18 cellular contexts compared by ENCODE assay signal in genomic region chr12:106292339-106292738, GRCh38. TPM values are rescaled to one million over a fixed set of nuclear protein-coding genes. Genes with fewer than 3 reads are reported as not detected.
DNase-seq lines count a peak whose midpoint lies in the region; ATAC-seq and TF ChIP-seq lines count a peak whose summit lies in the region.
"Had no signal": no experiment of that assay in that cellular context is flagged by ENCODE, and none has a peak within 500 bp of the region (broad histone marks: within the 10 kb centered on the region; RNA-seq: fewer than 3 reads in every experiment).

No MANE protein-coding gene starts in this region.

- DNase-seq in IMR-90: no peak
- peak; percentile 25 for DNase-seq in endodermal cell
- DNase-seq in memory B cell (ENCODE audit: low spot score in 2 of 2): no peak
- DNase-seq in stimulated activated naive B cell treated with anti-CD40 and anti-IgM and Interleukin-4, amounts not matched to agents 10 μg/mL and 1 μg/mL and 100 μg/mL, for 72 hours: no peak
- no peak for DNase-seq in posterior vena cava (ENCODE audit: low spot score)
- no peak for DNase-seq in KBM-7
- DNase-seq in type B pancreatic cell (ENCODE audit: extremely low spot score, unreplicated experiment): no peak
- DNase-seq in activated CD4-positive, alpha-beta T cell treated with anti-CD3 and anti-CD28 coated beads, Interleukin-2, amount 10 ng/mL, durations not matched to agents 24 days and 14 days: no peak
- DNase-seq: 8988T; ACHN; Caco-2; Calu3; CD4-positive, alpha-beta T cell; CD8-positive, alpha-beta T cell; DMS79 treated with DMSO at 0.1 percent for 48 hours; GF-D8 had no signal

- H2BK5ac ChIP-seq in IMR-90 (ENCODE audit: low read depth, low read length, poor library complexity, severe bottlenecking): no peak overlapping the region

- H3K79me1 ChIP-seq in IMR-90 (ENCODE audit: low read depth in 1 of 2, low read length in 2 of 2): no peaks in the 10 kb centered on the region

- no peak overlapping the region for H4K5ac ChIP-seq in IMR-90 (ENCODE audit: low read depth, low read length)

- whole genome bisulfite sequencing in IMR-90 (ENCODE audit: extremely low coverage in 2 of 2, insufficient read length in 1 of 2), 2 experiments: no CpG with 5 or more reads among the region's 5 CpGs
- WGBS in endodermal cell (ENCODE audit: insufficient coverage in 1 of 2, insufficient read length in 1 of 2), 2 experiments: 91 to 94% methylated on average over 4 of the region's 5 CpGs

- no peak overlapping the region for H3K27ac ChIP-seq in IMR-90 (ENCODE audit: insufficient read depth, low read length)
- H3K27ac ChIP-seq in endodermal cell (ENCODE audit: low read depth, low read length): no peak overlapping the region
- H3K27ac ChIP-seq: BLaER1 treated with 17β-estradiol and CSF1 and Interleukin-3, amounts not matched to agents 10 nM and 100 nM; C4-2B had no signal

- H3K9me3 Mint-ChIP-seq in endodermal cell (no peaks in the 10 kb centered on the region), memory B cell (no peaks in the 10 kb centered on the region), type B pancreatic cell (no peaks in the 10 kb centered on the region)
- H3K9me3 Mint-ChIP-seq in stimulated activated naive B cell treated with anti-CD40 and anti-IgM and Interleukin-4, amounts not matched to agents 10 μg/mL and 1 μg/mL and 100 μg/mL, for 72 hours: no peaks in the 10 kb centered on the region
- H3K9me3 Mint-ChIP-seq in activated CD4-positive, alpha-beta T cell treated with anti-CD3 and anti-CD28 coated beads, Interleukin-2, amount 10 ng/mL, durations not matched to agents 24 days and 14 days: peaks cover under 1% of the 10 kb centered on the region
- H3K9me3 Mint-ChIP-seq: CD4-positive, alpha-beta T cell; CD8-positive, alpha-beta T cell had no signal

- H3K27me3 Mint-ChIP-seq in endodermal cell (ENCODE audit: insufficient read depth): no peaks in the 10 kb centered on the region
- H3K27me3 Mint-ChIP-seq in memory B cell: no peaks in the 10 kb centered on the region
- H3K27me3 Mint-ChIP-seq in stimulated activated naive B cell treated with anti-CD40 and anti-IgM and Interleukin-4, amounts not matched to agents 10 μg/mL and 1 μg/mL and 100 μg/mL, for 72 hours: no peaks in the 10 kb centered on the region
- no peaks in the 10 kb centered on the region for H3K27me3 Mint-ChIP-seq in type B pancreatic cell
- H3K27me3 Mint-ChIP-seq in activated CD4-positive, alpha-beta T cell treated with anti-CD3 and anti-CD28 coated beads, Interleukin-2, amount 10 ng/mL, durations not matched to agents 24 days and 14 days: no peaks in the 10 kb centered on the region
- H3K27me3 Mint-ChIP-seq: CD4-positive, alpha-beta T cell had no signal

- H3K4me3 Mint-ChIP-seq in endodermal cell: no peak overlapping the region
- H3K4me3 Mint-ChIP-seq in memory B cell: no peak overlapping the region
- H3K4me3 Mint-ChIP-seq in stimulated activated naive B cell treated with anti-CD40 and anti-IgM and Interleukin-4, amounts not matched to agents 10 μg/mL and 1 μg/mL and 100 μg/mL, for 72 hours: no peak overlapping the region
- no peak overlapping the region for H3K4me3 Mint-ChIP-seq in type B pancreatic cell
- H3K4me3 Mint-ChIP-seq in activated CD4-positive, alpha-beta T cell treated with anti-CD3 and anti-CD28 coated beads, Interleukin-2, amount 10 ng/mL, durations not matched to agents 24 days and 14 days: no peak overlapping the region
- H3K4me3 Mint-ChIP-seq: CD4-positive, alpha-beta T cell; CD8-positive, alpha-beta T cell had no signal

- no peaks in the 10 kb centered on the region for H4K20me1 ChIP-seq in IMR-90 (ENCODE audit: insufficient read depth, low read length)
- H4K20me1 ChIP-seq: BLaER1 treated with 17β-estradiol and CSF1 and Interleukin-3, amounts not matched to agents 10 nM and 100 nM had no signal

- H3K14ac ChIP-seq in IMR-90 (replicated peaks; ENCODE audit: low read depth, low read length): no peak overlapping the region

- no peak overlapping the region for H2AK9ac ChIP-seq in IMR-90 (replicated peaks; ENCODE audit: low read depth, low read length, poor library complexity)

- H3K9me1 ChIP-seq in IMR-90 (ENCODE audit: insufficient read depth, low read length): peaks cover 15% of the 10 kb centered on the region

- H3K27ac Mint-ChIP-seq in endodermal cell (no peak overlapping the region), memory B cell (no peak overlapping the region), type B pancreatic cell (no peak overlapping the region)
- no peak overlapping the region for H3K27ac Mint-ChIP-seq in stimulated activated naive B cell treated with anti-CD40 and anti-IgM and Interleukin-4, amounts not matched to agents 10 μg/mL and 1 μg/mL and 100 μg/mL, for 72 hours
- no peak overlapping the region for H3K27ac Mint-ChIP-seq in activated CD4-positive, alpha-beta T cell treated with anti-CD3 and anti-CD28 coated beads, Interleukin-2, amount 10 ng/mL, durations not matched to agents 24 days and 14 days
- H3K27ac Mint-ChIP-seq: CD4-positive, alpha-beta T cell; CD8-positive, alpha-beta T cell had no signal

- TF ChIP-seq POLR2A in IMR-90 (IDR thresholded peaks at IDR 0.05; ENCODE audit: low read depth, low read length): no peak

- H3K9ac ChIP-seq in IMR-90 (ENCODE audit: low read depth, low read length): no peak overlapping the region
- no peak overlapping the region for H3K9ac ChIP-seq in endodermal cell (ENCODE audit: extremely low read depth, low read length, poor library complexity, severe bottlenecking)
- H3K9ac ChIP-seq: BLaER1 treated with 17β-estradiol and CSF1 and Interleukin-3, amounts not matched to agents 10 nM and 100 nM had no signal

- H2BK15ac ChIP-seq in IMR-90 (ENCODE audit: low read depth, low read length): peak overlapping the region; percentile 5; the same call in 1 of the 3 replicates

- H2BK120ac ChIP-seq in IMR-90 (ENCODE audit: low read depth, low read length): no peak overlapping the region

- ATAC-seq in IMR-90 (ENCODE audit: low read depth) (no peak), memory B cell (ENCODE audit: low read depth) (peak; percentile 47)
- ATAC-seq in stimulated activated naive B cell treated with anti-CD40 and anti-IgM and Interleukin-4, amounts not matched to agents 10 μg/mL and 1 μg/mL and 100 μg/mL, for 72 hours (replicated peaks): peak; percentile 25 to 52
- ATAC-seq: CD8-positive, alpha-beta T cell had no signal

- no peaks in the 10 kb centered on the region for H3K9me3 ChIP-seq in IMR-90 (ENCODE audit: control insufficient read depth, insufficient read depth, low read length)
- H3K9me3 ChIP-seq in endodermal cell (ENCODE audit: control insufficient read depth, low read length): no peaks in the 10 kb centered on the region
- H3K9me3 ChIP-seq: BLaER1 treated with 17β-estradiol and CSF1 and Interleukin-3, amounts not matched to agents 10 nM and 100 nM; Caco-2 had no signal

- no peak overlapping the region for H2AFZ ChIP-seq in IMR-90 (replicated peaks; ENCODE audit: low read length, poor library complexity)

- H3K27me3 ChIP-seq in IMR-90 (ENCODE audit: control insufficient read depth, insufficient read depth, low read length): no peaks in the 10 kb centered on the region
- H3K27me3 ChIP-seq in endodermal cell (ENCODE audit: control insufficient read depth, insufficient read depth, low read length, poor library complexity, severe bottlenecking): no peaks in the 10 kb centered on the region
- H3K27me3 ChIP-seq: BLaER1 treated with 17β-estradiol and CSF1 and Interleukin-3, amounts not matched to agents 10 nM and 100 nM had no signal

- no peak overlapping the region for H3K4ac ChIP-seq in IMR-90 (ENCODE audit: low read depth, low read length)

- POLR2A ChIA-PET in IMR-90 (lab: Charles Lee; ENCODE audit: unreplicated experiment): no interaction called here

- H4K91ac ChIP-seq in IMR-90 (ENCODE audit: insufficient read depth, low read depth, low read length): no peak overlapping the region

- no peak overlapping the region for H3K23ac ChIP-seq in IMR-90 (ENCODE audit: low read depth, low read length)

- TF ChIP-seq CTCF in IMR-90 (conservative IDR thresholded peaks at IDR 0.05; ENCODE audit: low read depth, low read length) (no peak), endodermal cell (conservative IDR thresholded peaks at IDR 0.05) (no peak), type B pancreatic cell (conservative IDR thresholded peaks at IDR 0.05) (no peak)

- H4K8ac ChIP-seq in IMR-90 (ENCODE audit: low read depth in 2 of 2, low read length in 2 of 2): no peak overlapping the region

- H3K4me1 ChIP-seq in IMR-90 (ENCODE audit: control insufficient read depth, insufficient read depth, low read length) (peaks cover 8% of the 10 kb centered on the region), endodermal cell (ENCODE audit: control insufficient read depth, insufficient read depth, low read length) (no peaks in the 10 kb centered on the region)

- H3K4me1 Mint-ChIP-seq in endodermal cell (no peaks in the 10 kb centered on the region), memory B cell (peaks cover 21% of the 10 kb centered on the region), type B pancreatic cell (ENCODE audit: unreplicated experiment) (no peaks in the 10 kb centered on the region)
- H3K4me1 Mint-ChIP-seq in stimulated activated naive B cell treated with anti-CD40 and anti-IgM and Interleukin-4, amounts not matched to agents 10 μg/mL and 1 μg/mL and 100 μg/mL, for 72 hours: peaks cover 1 to 7% of the 10 kb centered on the region in 2 donors
- H3K4me1 Mint-ChIP-seq in activated CD4-positive, alpha-beta T cell treated with anti-CD3 and anti-CD28 coated beads, Interleukin-2, amount 10 ng/mL, durations not matched to agents 24 days and 14 days: peaks cover 4% of the 10 kb centered on the region

- dilution Hi-C loops in IMR-90 (cut with HindIII; ENCODE audit: low sequenced_read_pairs, unreplicated experiment): no loop called here

- no peak overlapping the region for H3K4me2 ChIP-seq in IMR-90 (ENCODE audit: low read depth, low read length)
- H3K4me2 ChIP-seq: BLaER1 treated with 17β-estradiol and CSF1 and Interleukin-3, amounts not matched to agents 10 nM and 100 nM had no signal

- no peak overlapping the region for H3K56ac ChIP-seq in IMR-90 (ENCODE audit: extremely low read depth, insufficient read depth, low read length)

- no peak for TF ChIP-seq RAD21 in IMR-90 (IDR thresholded peaks at IDR 0.05; ENCODE audit: low read length)

- H3K4me3 ChIP-seq in IMR-90 (ENCODE audit: insufficient read depth, low read depth, low read length): no peak overlapping the region
- no peak overlapping the region for H3K4me3 ChIP-seq in endodermal cell (ENCODE audit: low read length)
- H3K4me3 ChIP-seq: BLaER1 treated with 17β-estradiol and CSF1 and Interleukin-3, amounts not matched to agents 10 nM and 100 nM had no signal

- H3K36me3 Mint-ChIP-seq in endodermal cell (ENCODE audit: low read depth): no peaks in the 10 kb centered on the region
- H3K36me3 Mint-ChIP-seq in memory B cell: no peaks in the 10 kb centered on the region
- no peaks in the 10 kb centered on the region for H3K36me3 Mint-ChIP-seq in stimulated activated naive B cell treated with anti-CD40 and anti-IgM and Interleukin-4, amounts not matched to agents 10 μg/mL and 1 μg/mL and 100 μg/mL, for 72 hours
- H3K36me3 Mint-ChIP-seq in type B pancreatic cell: no peaks in the 10 kb centered on the region
- no peaks in the 10 kb centered on the region for H3K36me3 Mint-ChIP-seq in activated CD4-positive, alpha-beta T cell treated with anti-CD3 and anti-CD28 coated beads, Interleukin-2, amount 10 ng/mL, durations not matched to agents 24 days and 14 days (ENCODE audit: low read depth)
- H3K36me3 Mint-ChIP-seq: CD8-positive, alpha-beta T cell had no signal

- in situ Hi-C loops in IMR-90 (cut with MboI; ENCODE audit: low sequenced_read_pairs) (no loop called here), KBM-7 (cut with MboI; ENCODE audit: low pct_unique_long_range_greater_than_20kb, low sequenced_read_pairs) (no loop called here)

- H2AK5ac ChIP-seq in IMR-90 (ENCODE audit: low read depth, low read length): no peak overlapping the region

- intact Hi-C loops in IMR-90 (cut with micrococcal nuclease) (no loop called here), posterior vena cava (cut with DNase I) (no loop called here)
- intact Hi-C loops in activated CD4-positive, alpha-beta T cell treated with anti-CD3 and anti-CD28 coated beads, Interleukin-2, amount 10 ng/mL, durations not matched to agents 24 days and 14 days (cut with micrococcal nuclease): no loop called here

- H2BK20ac ChIP-seq in IMR-90 (ENCODE audit: low read depth, low read length): no peak overlapping the region

- H3K18ac ChIP-seq in IMR-90 (ENCODE audit: low read depth, low read length): no peak overlapping the region

- CTCF ChIA-PET in IMR-90 (lab: Yijun Ruan, JAX): no interaction called here

- H3K36me3 ChIP-seq in IMR-90 (ENCODE audit: control insufficient read depth, insufficient read depth, low read length) (no peaks in the 10 kb centered on the region), endodermal cell (ENCODE audit: control insufficient read depth, insufficient read depth, low read length) (no peaks in the 10 kb centered on the region)
- H3K36me3 ChIP-seq: BLaER1 treated with 17β-estradiol and CSF1 and Interleukin-3, amounts not matched to agents 10 nM and 100 nM had no signal

- BruUV-seq in IMR-90 (replicated peaks; lab: Mats Ljungman, UMichigan): no TSS peak

RNA-seq across cellular contexts. Expression of gene TCP11L2, which starts 10.2 kb away (rescaled TPM):
- total RNA-seq in IMR-90 (2012; rRNA removed) (26.4 and 32.8 TPM in 2 replicates), endodermal cell (10 to 100 TPM in 1 of 2 donors, 1 to 10 TPM in 1; 7.8 to 15.3 TPM), posterior vena cava (10 to 100 TPM; 18.5 to 28.3 TPM), type B pancreatic cell (ENCODE audit: low replicate concordance) (12.3 and 21.8 TPM in 2 replicates)
- polyA plus RNA-seq in IMR-90 (2012; rRNA removed): 6.0 and 7.3 TPM in 2 replicates
- polyA plus RNA-seq in IMR-90 (2012; cell fraction: cytosol; rRNA removed): 2.3 and 3.3 TPM in 2 replicates
- polyA plus RNA-seq in IMR-90 (2012; cell fraction: nucleus; rRNA removed; ENCODE audit: low replicate concordance): 3.4 and 22.1 TPM in 2 replicates
- 4.9 TPM for polyA plus RNA-seq in endodermal cell (2013, experiment 1 of 2)
- 6.2 TPM for polyA plus RNA-seq in endodermal cell (2013, experiment 2 of 2)
- 3.2 and 4.5 TPM in 2 replicates for total RNA-seq in activated CD4-positive, alpha-beta T cell treated with anti-CD3 and anti-CD28 coated beads, Interleukin-2, amount 10 ng/mL, durations not matched to agents 24 days and 14 days

RNA-seq across cellular contexts. Expression of gene CKAP4, which starts 44.5 kb away (rescaled TPM):
- total RNA-seq in IMR-90 (2012; rRNA removed) (94.5 and 113 TPM in 2 replicates), endodermal cell (10 to 100 TPM; 88.9 to 93.3 TPM), posterior vena cava (10 to 100 TPM; 59.9 to 71.8 TPM), type B pancreatic cell (ENCODE audit: low replicate concordance) (90.5 and 95.9 TPM in 2 replicates)
- polyA plus RNA-seq in IMR-90 (2012; rRNA removed): 282 and 297 TPM in 2 replicates
- 164 and 189 TPM in 2 replicates for polyA plus RNA-seq in IMR-90 (2012; cell fraction: cytosol; rRNA removed)
- polyA plus RNA-seq in IMR-90 (2012; cell fraction: nucleus; rRNA removed; ENCODE audit: low replicate concordance): 79.4 and 107 TPM in 2 replicates
- 133 TPM for polyA plus RNA-seq in endodermal cell (2013, experiment 1 of 2)
- polyA plus RNA-seq in endodermal cell (2013, experiment 2 of 2): 130 TPM
- 6.7 and 7.7 TPM in 2 replicates for total RNA-seq in activated CD4-positive, alpha-beta T cell treated with anti-CD3 and anti-CD28 coated beads, Interleukin-2, amount 10 ng/mL, durations not matched to agents 24 days and 14 days
